16 cellular contexts compared by ENCODE assay signal in the genomic region with DNA sequence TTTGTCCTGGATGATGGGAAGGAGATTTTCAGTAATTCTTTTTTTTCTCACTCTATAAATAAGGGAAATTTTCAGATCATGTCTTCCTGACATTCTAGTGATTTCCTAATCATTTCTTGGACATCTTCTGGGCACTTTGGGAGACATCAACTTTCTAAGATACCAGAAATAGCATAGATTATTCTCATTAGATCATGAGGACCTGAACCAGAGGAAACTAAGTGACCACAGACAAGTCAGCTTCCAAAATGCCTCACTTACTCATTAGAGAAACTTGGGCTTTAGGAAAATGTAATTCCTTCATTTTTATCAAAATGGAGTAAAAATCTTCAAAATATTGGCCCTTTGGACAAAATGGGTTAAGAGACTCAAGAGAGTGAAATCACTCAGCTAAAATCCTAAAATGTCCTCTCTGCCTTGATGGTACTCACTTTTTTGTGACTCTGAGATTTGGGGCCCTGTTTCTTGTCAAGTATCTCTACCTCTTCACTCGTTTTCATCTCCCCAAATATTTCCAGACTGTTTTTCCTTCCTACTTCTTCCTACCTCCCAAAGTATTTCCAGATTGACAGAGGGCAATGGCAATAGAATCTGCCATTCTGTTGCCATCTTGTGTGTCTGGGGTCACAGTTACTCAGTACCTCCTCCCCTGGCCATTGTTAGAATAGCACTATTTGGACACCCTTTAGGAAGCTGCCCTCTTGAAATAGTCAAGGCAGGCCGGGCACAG.
DNase-seq lines count a peak whose midpoint lies in the region; ATAC-seq, FAIRE-seq and TF ChIP-seq lines count a peak whose summit lies in the region.
"Had no signal": no experiment of that assay in that cellular context is flagged by ENCODE, and none has a peak within 500 bp of the region (broad histone marks: within the 10 kb centered on the region; RNA-seq: fewer than 3 reads in every experiment).

No MANE protein-coding gene starts in this region.

- H3K36me3 ChIP-seq in OCI-LY1 (ENCODE audit: insufficient read depth, low read length), result no peaks in the 10 kb centered on the region
- H3K36me3 ChIP-seq: ascending aorta, pancreas had no signal

- H3K4me3 ChIP-seq in OCI-LY1 (ENCODE audit: low read depth, low read length, poor library complexity, severe bottlenecking) (no peak overlapping the region), fibroblast of mammary gland (ENCODE audit: control insufficient read depth, low read depth, low read length) (no peak overlapping the region)
- H3K4me3 ChIP-seq: ascending aorta, pancreas had no signal

- no peaks in the 10 kb centered on the region for H3K9me3 ChIP-seq in OCI-LY1 (ENCODE audit: low read length)
- H3K9me3 ChIP-seq: ascending aorta, pancreas had no signal

- H3K27me3 ChIP-seq in OCI-LY1 (ENCODE audit: insufficient read depth, low read length), result no peaks in the 10 kb centered on the region
- H3K27me3 ChIP-seq: ascending aorta, pancreas had no signal

- no peaks in the 10 kb centered on the region for H3K9me2 ChIP-seq in OCI-LY1 (ENCODE audit: low read depth, low read length)

- DNase-seq in GM03348 (ENCODE audit: low spot score) (peak; percentile 44), fibroblast of mammary gland (ENCODE audit: low read depth) (no peak), ecto neural progenitor cell (ENCODE audit: low spot score) (no peak), frontal cortex (ENCODE audit: low spot score in 2 of 2) (no peak), SIG-M5 (lab: John Stamatoyannopoulos, UW) (no peak)
- DNase-seq: activated T-cell treated with anti-CD3 and anti-CD28 coated beads, Interleukin-2, amount 50 U/mL, for 4 hours; CD8-positive, alpha-beta T cell; NCI-H2081 treated with DMSO at 0.1 percent for 48 hours; pancreas had no signal

- H3K9ac ChIP-seq in OCI-LY1 (ENCODE audit: low read length), result no peak overlapping the region

- H3K4me2 ChIP-seq in OCI-LY1 (ENCODE audit: low read length), result no peak overlapping the region

- TF ChIP-seq CTCF in 22Rv1 (IDR thresholded peaks at IDR 0.05) (peak; percentile 29), OCI-LY1 (IDR thresholded peaks at IDR 0.05; ENCODE audit: low read length) (peak; percentile 55), fibroblast of mammary gland (conservative IDR thresholded peaks at IDR 0.05; ENCODE audit: control insufficient read depth, insufficient read depth, low read depth, low read length) (peak; percentile 24)

- H2AFZ ChIP-seq in OCI-LY1 (ENCODE audit: low read length), result no peak overlapping the region

- H3K27ac ChIP-seq in 22Rv1, result no peak overlapping the region
- no peak overlapping the region for H3K27ac ChIP-seq in OCI-LY1 (ENCODE audit: low read depth, low read length, poor library complexity, severe bottlenecking)
- H3K27ac ChIP-seq: ascending aorta, epithelial cell of prostate, pancreas had no signal

- ATAC-seq in GM21717 (IDR thresholded peaks at IDR 0.05; ENCODE audit: unreplicated experiment), result no peak
- ATAC-seq: activated T-cell treated with anti-CD3 and anti-CD28 coated beads, Interleukin-2, amount 50 U/mL, for 4 hours; CD8-positive, alpha-beta T cell; HepG2; pancreas had no signal

- H3K79me2 ChIP-seq in OCI-LY1 (ENCODE audit: insufficient read depth, low read length), result no peaks in the 10 kb centered on the region

- peaks cover 43% of the 10 kb centered on the region for H3K4me1 ChIP-seq in OCI-LY1 (ENCODE audit: insufficient read depth, low read length, severe bottlenecking)
- H3K4me1 ChIP-seq: pancreas had no signal

- FAIRE-seq in frontal cortex (lab: Jason Lieb, UNC), result no peak
- FAIRE-seq: HepG2, pancreas, RCC 7860 had no signal

- H4K20me1 ChIP-seq in OCI-LY1 (ENCODE audit: insufficient read depth, low read length), result no peaks in the 10 kb centered on the region

- no peaks in the 10 kb centered on the region for H3F3A ChIP-seq in OCI-LY1 (ENCODE audit: insufficient read depth, low read length)
